ENCODE assay signal across 14 cellular contexts in the genomic region with DNA sequence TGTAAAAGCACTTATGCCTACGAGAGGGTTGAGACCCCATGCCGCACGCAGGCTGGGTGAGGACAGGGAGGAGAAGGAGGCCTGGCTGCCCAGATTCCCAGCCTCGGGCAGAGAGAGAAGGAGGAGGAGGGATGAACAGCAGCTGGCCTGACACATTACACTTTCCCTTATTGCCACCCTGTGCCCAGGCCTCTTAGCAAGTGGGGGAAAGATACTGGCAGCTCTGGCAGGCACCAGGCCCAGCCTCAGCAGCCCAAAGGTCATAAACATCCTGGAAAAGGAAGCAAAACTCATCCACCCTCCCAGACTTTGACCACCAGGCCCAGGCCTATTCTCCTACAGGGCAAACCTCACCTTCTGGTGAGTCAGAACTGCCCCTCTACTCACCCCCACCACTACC. TPM values are rescaled to one million over a fixed set of nuclear protein-coding genes. Genes with fewer than 3 reads are reported as not detected.
DNase-seq lines count a peak whose midpoint lies in the region; ATAC-seq and TF ChIP-seq lines count a peak whose summit lies in the region.
"Had no signal": no experiment of that assay in that cellular context is flagged by ENCODE, and none has a peak within 500 bp of the region (broad histone marks: within the 10 kb centered on the region; RNA-seq: fewer than 3 reads in every experiment).

No MANE protein-coding gene starts in this region.

- CTCF ChIA-PET in Panc1 (lab: Charles Lee) = interaction anchor here (0.6 kb wide), 1 partner anchor 62 kb away, joined by 3 read pairs; no protein-coding TSS in a partner anchor

- H3K27me3 ChIP-seq in BLaER1 treated with 17β-estradiol and CSF1 and Interleukin-3, amounts not matched to agents 10 nM and 100 nM = peaks cover 27 to 38% (median 32%) of the 10 kb centered on the region in 11 experiments
- no peaks in the 10 kb centered on the region for H3K27me3 ChIP-seq in Panc1 (ENCODE audit: control insufficient read depth, insufficient read depth, low read length)
- H3K27me3 ChIP-seq in ovary = no peaks in the 10 kb centered on the region

- POLR2A ChIA-PET in Panc1 (lab: Charles Lee) = no interaction called here

- no peak for TF ChIP-seq CTCF in Panc1 (IDR thresholded peaks at IDR 0.05)
- TF ChIP-seq CTCF in ovary (IDR thresholded peaks at IDR 0.05) = no peak

- in situ Hi-C loops in Panc1 (cut with HindIII; ENCODE audit: low pct_unique_long_range_greater_than_20kb, low sequenced_read_pairs) = no loop called here

- H4K20me1 ChIP-seq in BLaER1 treated with 17β-estradiol and CSF1 and Interleukin-3, amounts not matched to agents 10 nM and 100 nM = peaks cover 0 to 7% (median 0%) of the 10 kb centered on the region in 11 experiments; a peak in 3 of 22 replicates

- H3K27ac ChIP-seq in BLaER1 treated with 17β-estradiol and CSF1 and Interleukin-3, amounts not matched to agents 10 nM and 100 nM = peak overlapping the region in 1 of 11 experiments; percentile 48; a peak in 1 of 22 replicates
- H3K27ac ChIP-seq in Panc1 (ENCODE audit: low read length) = 0 out of 2 replicates have a peak overlapping the region, but pooled peaks have one; percentile 20
- H3K27ac ChIP-seq in ovary = peak overlapping the region; percentile 83 to 88
- H3K27ac ChIP-seq: epithelial cell of prostate had no signal

- 26 to 68% (median 43%) methylated on average over 4 of the region's 4 CpGs for WGBS in ovary, 3 donors

- no peak for TF ChIP-seq POLR2A in ovary (IDR thresholded peaks at IDR 0.05)

- H3K4me2 ChIP-seq in BLaER1 treated with 17β-estradiol and CSF1 and Interleukin-3, amounts not matched to agents 10 nM and 100 nM = peak overlapping the region in 10 of 11 experiments; percentile 63 to 90 (median 80); a peak in 18 of 22 replicates

- intact Hi-C loops in Panc1 (cut with micrococcal nuclease; ENCODE audit: unreplicated experiment) (no loop called here), Right ventricle myocardium superior (cut with DNase I) (no loop called here), ovary (cut with DNase I) (no loop called here)

- H3K9me3 ChIP-seq in BLaER1 treated with 17β-estradiol and CSF1 and Interleukin-3, amounts not matched to agents 10 nM and 100 nM (replicated peaks in 1 of 11) = no peaks in the 10 kb centered on the region
- H3K9me3 ChIP-seq in Panc1 (ENCODE audit: control insufficient read depth, insufficient read depth, low read depth, low read length) = no peaks in the 10 kb centered on the region
- no peaks in the 10 kb centered on the region for H3K9me3 ChIP-seq in ovary
- H3K9me3 ChIP-seq: spleen had no signal

- no peak for TF ChIP-seq EP300 in ovary (IDR thresholded peaks at IDR 0.05)

- ATAC-seq in Panc1 (no peak), Right ventricle myocardium superior (ENCODE audit: poor library complexity) (peak; percentile 63)

- no TSS peak for BruUV-seq in Panc1 (replicated peaks; lab: Mats Ljungman, UMichigan)

- no peak overlapping the region for H3K4me3 ChIP-seq in BLaER1 treated with 17β-estradiol and CSF1 and Interleukin-3, amounts not matched to agents 10 nM and 100 nM
- H3K4me3 ChIP-seq in Panc1 (ENCODE audit: low read depth in 2 of 2, low read length in 2 of 2) (no peak overlapping the region), ovary (no peak overlapping the region)
- H3K4me3 ChIP-seq: spleen had no signal

- no peaks in the 10 kb centered on the region for H3K36me3 ChIP-seq in BLaER1 treated with 17β-estradiol and CSF1 and Interleukin-3, amounts not matched to agents 10 nM and 100 nM
- H3K36me3 ChIP-seq in Panc1 (ENCODE audit: control insufficient read depth, insufficient read depth, low read length) (no peaks in the 10 kb centered on the region), ovary (no peaks in the 10 kb centered on the region)

- DNase-seq in Panc1 (ENCODE audit: low read depth, low spot score) (no peak), Right ventricle myocardium superior (peak; percentile 64), ovary (peak in 2 of 5 donors; percentile 41 to 45), NCI-H446 (lab: John Stamatoyannopoulos, UW) (no peak), CD1c-positive myeloid dendritic cell (ENCODE audit: extremely low spot score) (no peak), UCSD-AML1 (lab: John Stamatoyannopoulos, UW; ENCODE audit: unreplicated experiment) (no peak)
- no peak for DNase-seq in stimulated activated CD4-positive, alpha-beta T cell treated with anti-CD3 and anti-CD28 coated beads, Interleukin-1b, Interleukin-23, amount 100 ng/mL, for 48 hours
- DNase-seq: NCI-H226; spleen; stimulated activated naive CD4-positive, alpha-beta T cell treated with Interleukin-2 at 50 U/mL for 16 hours had no signal

- peaks cover 32 to 51% (median 38%) of the 10 kb centered on the region in 10 experiments for H3K4me1 ChIP-seq in BLaER1 treated with 17β-estradiol and CSF1 and Interleukin-3, amounts not matched to agents 10 nM and 100 nM
- peaks cover 30% of the 10 kb centered on the region for H3K4me1 ChIP-seq in Panc1 (ENCODE audit: control insufficient read depth, insufficient read depth, low read length)
- H3K4me1 ChIP-seq in ovary (ENCODE audit: insufficient read depth) = peaks cover 18% of the 10 kb centered on the region

- H3K9ac ChIP-seq in BLaER1 treated with 17β-estradiol and CSF1 and Interleukin-3, amounts not matched to agents 10 nM and 100 nM = no peak overlapping the region; a peak in 1 of 22 replicates

RNA-seq across cellular contexts. Expression of a gene that starts 4.7 kb away (rescaled TPM):
- 32.6 TPM for total RNA-seq in Panc1 (2021; ENCODE audit: unreplicated experiment)
- polyA plus RNA-seq in Panc1 (2012; ENCODE audit: insufficient read length) = 49.0 TPM
- 169 TPM for total RNA-seq in Right ventricle myocardium superior
- 100 to 1,000 TPM in 5 of 7 donors, 10 to 100 TPM in 2; 52.2 to 147 (median 110) TPM for total RNA-seq in ovary
- 100 to 1,000 TPM in 1 of 2 donors, 10 to 100 TPM in 1; 41.1 to 128 TPM for polyA plus RNA-seq in ovary

RNA-seq across cellular contexts. Expression of a gene that starts 46.4 kb away (rescaled TPM):
- total RNA-seq in Panc1 (2021; ENCODE audit: unreplicated experiment) (not detected), Right ventricle myocardium superior (0.73 TPM), ovary (1 to 10 TPM in 1 of 7 donors, under 1 TPM in 3, not detected in 3; 0.28 to 1.4 (median 0.40) TPM)
- polyA plus RNA-seq in Panc1 (2012; ENCODE audit: insufficient read length) = not detected
- polyA plus RNA-seq in ovary = under 1 TPM in 1 of 2 donors, not detected in 1; 0.12 TPM
- total RNA-seq: T-helper 2 cell treated with Interferon-gamma antibody and Interleukin-4, amounts not matched to agents 100 ng/mL and 5 ng/mL, for 36 hours had no signal
- polyA plus RNA-seq: BJ had no signal
